Comparison of ENCODE assay signal across 1 cellular context in the genomic region with DNA sequence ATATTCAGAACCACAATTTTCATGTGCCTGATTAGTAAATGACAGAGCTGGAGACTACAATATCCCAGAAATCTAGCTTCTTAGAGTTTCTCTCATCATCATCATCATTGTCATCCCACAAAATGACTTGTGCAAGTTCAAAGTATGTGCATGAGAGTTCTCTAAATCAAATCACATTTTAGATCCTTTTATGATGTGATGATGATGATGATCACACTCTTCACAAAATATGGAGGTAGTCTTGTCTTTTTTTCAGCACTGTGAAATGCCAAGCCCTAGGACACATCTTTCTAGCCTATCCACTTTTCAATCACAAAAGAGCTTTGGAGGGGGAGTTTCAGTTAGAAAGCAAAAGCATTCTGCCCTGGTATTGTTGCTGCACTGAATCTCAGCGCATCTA.
TF ChIP-seq lines count a peak whose summit lies in the region.

No MANE protein-coding gene starts in this region.

TF ChIP-seq in liver, 16 proteins besides CTCF, POLR2A, EP300 and RAD21 (continued from another document):
- TF ChIP-seq GABPA (IDR thresholded peaks at IDR 0.05 in 1 of 2, conservative IDR thresholded peaks at IDR 0.05 in 1 of 2) (no peak), EGR1 (IDR thresholded peaks at IDR 0.05; ENCODE audit: low read depth in 2 of 2) (no peak), YY1 (IDR thresholded peaks at IDR 0.05) (no peak), TAF1 (conservative IDR thresholded peaks at IDR 0.05) (no peak), HNF4G (IDR thresholded peaks at IDR 0.05) (no peak)
- TF ChIP-seq, protein P1, sequence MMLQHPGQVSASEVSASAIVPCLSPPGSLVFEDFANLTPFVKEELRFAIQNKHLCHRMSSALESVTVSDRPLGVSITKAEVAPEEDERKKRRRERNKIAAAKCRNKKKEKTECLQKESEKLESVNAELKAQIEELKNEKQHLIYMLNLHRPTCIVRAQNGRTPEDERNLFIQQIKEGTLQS (IDR thresholded peaks at IDR 0.05) = no peak
